27 cellular contexts compared by ENCODE assay signal in genomic region chr1:119188926-119189325, GRCh38. TPM values are rescaled to one million over a fixed set of nuclear protein-coding genes. Genes with fewer than 3 reads are reported as not detected.
DNase-seq lines count a peak whose midpoint lies in the region; ATAC-seq and TF ChIP-seq lines count a peak whose summit lies in the region.
"Had no signal": no experiment of that assay in that cellular context is flagged by ENCODE, and none has a peak within 500 bp of the region (broad histone marks: within the 10 kb centered on the region; RNA-seq: fewer than 3 reads in every experiment).

No MANE protein-coding gene starts in this region.

- H3K36me3 Mint-ChIP-seq in activated naive CD8-positive, alpha-beta T cell treated with anti-CD3 and anti-CD28 coated beads, Interleukin-2, amount 50 U/mL, for 24 hours (ENCODE audit: low read depth): peaks cover 50% of the 10 kb centered on the region

- H3K4me1 ChIP-seq in skeletal muscle satellite cell (ENCODE audit: control insufficient read depth, insufficient read depth, low read length): no peaks in the 10 kb centered on the region
- H3K4me1 ChIP-seq: left lung, parathyroid adenoma, SJSA1 had no signal

- peaks cover 15% of the 10 kb centered on the region for H3K9me3 Mint-ChIP-seq in activated naive CD8-positive, alpha-beta T cell treated with anti-CD3 and anti-CD28 coated beads, Interleukin-2, amount 50 U/mL, for 24 hours
- H3K9me3 Mint-ChIP-seq: dendritic cell treated with granulocyte-macrophage colony-stimulating factor and Interleukin-4, amounts not matched to agents 40 ng/mL and 50 ng/mL, for 4 days had no signal

- H3K27ac Mint-ChIP-seq in activated naive CD8-positive, alpha-beta T cell treated with anti-CD3 and anti-CD28 coated beads, Interleukin-2, amount 50 U/mL, for 24 hours: no peak overlapping the region
- H3K27ac Mint-ChIP-seq: activated naive CD4-positive, alpha-beta T cell treated with anti-CD3 and anti-CD28 coated beads, Interleukin-2, amount 50 U/mL, for 24 hours; activated T-helper 2 cell treated with anti-CD3 and anti-CD28 coated beads, Interferon-gamma antibody, Interleukin-2, Interleukin-4, amounts not matched to agents 10 μg/mL and 5 μg/mL and 100 μg/mL, durations not matched to agents 14 hours and 24 hours and 36 hours; dendritic cell treated with granulocyte-macrophage colony-stimulating factor and Interleukin-4, amounts not matched to agents 40 ng/mL and 50 ng/mL, for 4 days; memory B cell; stimulated activated naive CD8-positive, alpha-beta T cell treated with anti-CD3 and anti-CD28 coated beads, Interleukin-15, Interleukin-2, amounts not matched to agents 100 ng/mL and 50 ng/mL, for 24 hours had no signal

- no peak for ATAC-seq in activated naive CD8-positive, alpha-beta T cell treated with anti-CD3 and anti-CD28 coated beads, Interleukin-2, amount 50 U/mL, for 24 hours
- no peak for ATAC-seq in GM18870 (IDR thresholded peaks at IDR 0.05; ENCODE audit: unreplicated experiment)
- ATAC-seq: left lung had no signal

- no peaks in the 10 kb centered on the region for H3K36me3 ChIP-seq in skeletal muscle satellite cell (ENCODE audit: insufficient read depth, low read length)
- H3K36me3 ChIP-seq: cardiac muscle cell, SJSA1, WERI-Rb-1 had no signal

- no peaks in the 10 kb centered on the region for H3K27me3 Mint-ChIP-seq in activated naive CD8-positive, alpha-beta T cell treated with anti-CD3 and anti-CD28 coated beads, Interleukin-2, amount 50 U/mL, for 24 hours
- H3K27me3 Mint-ChIP-seq: activated naive CD4-positive, alpha-beta T cell treated with anti-CD3 and anti-CD28 coated beads, Interleukin-2, amount 50 U/mL, for 24 hours; dendritic cell treated with granulocyte-macrophage colony-stimulating factor and Interleukin-4, amounts not matched to agents 40 ng/mL and 50 ng/mL, for 4 days; memory B cell; stimulated activated naive CD8-positive, alpha-beta T cell treated with anti-CD3 and anti-CD28 coated beads, Interleukin-15, Interleukin-2, amounts not matched to agents 100 ng/mL and 50 ng/mL, for 24 hours had no signal

- no peak overlapping the region for H3K9ac ChIP-seq in skeletal muscle satellite cell (ENCODE audit: low read depth, low read length)
- H3K9ac ChIP-seq: parathyroid adenoma had no signal

- H3K27me3 ChIP-seq in skeletal muscle satellite cell (ENCODE audit: control insufficient read depth, insufficient read depth, low read length): no peaks in the 10 kb centered on the region
- H3K27me3 ChIP-seq: cardiac muscle cell, left lung, SJSA1 had no signal

- peak overlapping the region; percentile 26 for H3K4me2 ChIP-seq in skeletal muscle satellite cell (ENCODE audit: low read length)

- no peak for TF ChIP-seq CTCF in cardiac fibroblast (IDR thresholded peaks at IDR 0.05; ENCODE audit: low read depth, low read length)

- H3K4me3 Mint-ChIP-seq in activated naive CD8-positive, alpha-beta T cell treated with anti-CD3 and anti-CD28 coated beads, Interleukin-2, amount 50 U/mL, for 24 hours: no peak overlapping the region
- H3K4me3 Mint-ChIP-seq: activated naive CD4-positive, alpha-beta T cell treated with anti-CD3 and anti-CD28 coated beads, Interleukin-2, amount 50 U/mL, for 24 hours; dendritic cell treated with granulocyte-macrophage colony-stimulating factor and Interleukin-4, amounts not matched to agents 40 ng/mL and 50 ng/mL, for 4 days; memory B cell; stimulated activated naive CD8-positive, alpha-beta T cell treated with anti-CD3 and anti-CD28 coated beads, Interleukin-15, Interleukin-2, amounts not matched to agents 100 ng/mL and 50 ng/mL, for 24 hours had no signal

- H3K4me3 ChIP-seq in cardiac fibroblast (replicated peaks in 1 of 2; ENCODE audit: low read depth in 2 of 2, low read length in 2 of 2) (no peak overlapping the region), skeletal muscle satellite cell (ENCODE audit: low read length) (no peak overlapping the region)
- H3K4me3 ChIP-seq: cardiac muscle cell, left lung, SJSA1 had no signal

- no peaks in the 10 kb centered on the region for H3K4me1 Mint-ChIP-seq in activated naive CD8-positive, alpha-beta T cell treated with anti-CD3 and anti-CD28 coated beads, Interleukin-2, amount 50 U/mL, for 24 hours
- H3K4me1 Mint-ChIP-seq: activated naive CD4-positive, alpha-beta T cell treated with anti-CD3 and anti-CD28 coated beads, Interleukin-2, amount 50 U/mL, for 24 hours; memory B cell had no signal

- H3K9me3 ChIP-seq in skeletal muscle satellite cell (replicated peaks; ENCODE audit: low read length): no peaks in the 10 kb centered on the region
- H3K9me3 ChIP-seq: SJSA1 had no signal

- peak; percentile 59 for DNase-seq in EH (ENCODE audit: low read depth)
- peak; percentile 41 to 53 for DNase-seq in cardiac fibroblast (ENCODE audit: low read depth in 2 of 2)
- peak; percentile 26 for DNase-seq in fibroblast of the conjunctiva (ENCODE audit: low read depth)
- DNase-seq in activated naive CD8-positive, alpha-beta T cell treated with anti-CD3 and anti-CD28 coated beads, Interleukin-2, amount 50 U/mL, for 24 hours: no peak
- DNase-seq in anterior cingulate cortex (lab: John Stamatoyannopoulos, UW): no peak
- DNase-seq: activated CD4-positive, alpha-beta T cell treated with anti-CD3 and anti-CD28 coated beads for 48 hours; aorta; C1 segment of cervical spinal cord; COR-L47; GDM1; glutamatergic neuron; islet precursor cell; left lung; NCI-H1694 treated with DMSO at 0.1 percent for 48 hours; stimulated activated CD8-positive, alpha-beta memory T cell treated with anti-CD3 and anti-CD28 coated beads, Interleukin-4, amount 100 ng/mL, for 48 hours; T1000; WERI-Rb-1 had no signal

RNA-seq across cellular contexts. Expression of gene WARS2, which starts 48.5 kb away (rescaled TPM):
- total RNA-seq in skeletal muscle satellite cell (2012; rRNA removed): 15.3 and 16.0 TPM in 2 replicates

Comparison
In these comparisons a context has a peak if more than half of its experiments do, and no peak if none do; other contexts are left out.
1. DNase-seq: peak in EH (single experiment), cardiac fibroblast (2 of 2) and fibroblast of the conjunctiva (single experiment); none in activated naive CD8-positive, alpha-beta T cell treated with anti-CD3 and anti-CD28 coated beads, Interleukin-2, amount 50 U/mL, for 24 hours (single experiment) and anterior cingulate cortex (0 of 58).